ENCODE assay signal across 16 cellular contexts in the genomic region with DNA sequence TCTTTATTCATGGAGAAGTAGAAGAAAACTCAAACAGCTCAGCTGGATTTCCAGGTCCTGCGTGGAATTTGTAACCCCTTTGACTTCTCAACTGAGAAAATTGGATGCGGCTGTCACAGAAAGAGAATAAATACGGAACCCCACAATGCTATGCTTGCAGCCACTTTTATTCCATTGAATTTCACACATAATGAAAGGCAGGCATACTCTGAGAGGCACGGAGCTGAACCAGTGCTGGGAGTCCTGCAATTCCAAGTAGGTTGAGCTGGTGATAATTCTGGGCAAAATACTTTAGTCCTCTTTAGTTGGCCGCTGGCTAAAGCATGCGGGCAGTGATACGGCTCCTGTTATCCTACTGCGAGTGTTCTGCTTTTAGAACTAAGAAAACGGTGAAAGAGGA. TPM values are rescaled to one million over a fixed set of nuclear protein-coding genes. Genes with fewer than 3 reads are reported as not detected.
A peak's percentile ranks its signal among the peaks of the same experiment; 100 is the strongest.
DNase-seq lines count a peak whose midpoint lies in the region; ATAC-seq and TF ChIP-seq lines count a peak whose summit lies in the region.
"Had no signal": no experiment of that assay in that cellular context is flagged by ENCODE, and none has a peak within 500 bp of the region (broad histone marks: within the 10 kb centered on the region; RNA-seq: fewer than 3 reads in every experiment).

No MANE protein-coding gene starts in this region.

- H2BK15ac ChIP-seq in neuronal stem cell (ENCODE audit: low read length), result no peak overlapping the region

- H4K20me1 ChIP-seq in SK-N-SH (ENCODE audit: insufficient read depth) (peaks cover 12% of the 10 kb centered on the region; the same call in 1 of the 2 replicates), fibroblast of lung (ENCODE audit: control insufficient read depth, extremely low read depth, insufficient read depth, low read length) (no peaks in the 10 kb centered on the region)
- H4K20me1 ChIP-seq: BLaER1 had no signal

- no peak overlapping the region for H4K91ac ChIP-seq in neuronal stem cell (ENCODE audit: low read depth, low read length, poor library complexity)

- no peak overlapping the region for H2AFZ ChIP-seq in SK-N-SH (ENCODE audit: low read depth)
- no peak overlapping the region for H2AFZ ChIP-seq in fibroblast of lung (ENCODE audit: low read length)
- no peak overlapping the region for H2AFZ ChIP-seq in neuronal stem cell (ENCODE audit: low read length)

- no peak for TF ChIP-seq EP300 in SK-N-SH (IDR thresholded peaks at IDR 0.05; ENCODE audit: borderline replicate concordance in 1 of 2, low read depth in 1 of 2, low read length in 1 of 2)

- H2BK12ac ChIP-seq in neuronal stem cell (ENCODE audit: low read length), result no peak overlapping the region

- no peak for ATAC-seq in HG03460 (IDR thresholded peaks at IDR 0.05; ENCODE audit: unreplicated experiment)
- ATAC-seq: naive thymus-derived CD8-positive, alpha-beta T cell had no signal

- H3K14ac ChIP-seq in neuronal stem cell (ENCODE audit: low read length), result no peak overlapping the region

- peaks cover 4% of the 10 kb centered on the region for H3K79me1 ChIP-seq in neuronal stem cell (ENCODE audit: low read depth, low read length)

- H3K9me3 ChIP-seq in SK-N-SH, result no peaks in the 10 kb centered on the region
- H3K9me3 ChIP-seq in fibroblast of lung (ENCODE audit: control insufficient read depth, insufficient read depth, low read depth, low read length), result no peaks in the 10 kb centered on the region
- H3K9me3 ChIP-seq in neuronal stem cell (replicated peaks in 1 of 2; ENCODE audit: control insufficient read depth in 2 of 2, insufficient read depth in 1 of 2, low read depth in 1 of 2, low read length in 2 of 2), result no peaks in the 10 kb centered on the region
- no peaks in the 10 kb centered on the region for H3K9me3 ChIP-seq in BE2C
- H3K9me3 ChIP-seq: BLaER1, left lung had no signal

- H3K36me3 ChIP-seq in SK-N-SH (replicated peaks in 1 of 2; ENCODE audit: control insufficient read depth in 1 of 2, insufficient read depth in 2 of 2, low read length in 1 of 2) (no peaks in the 10 kb centered on the region), fibroblast of lung (ENCODE audit: control insufficient read depth, insufficient read depth, low read length) (no peaks in the 10 kb centered on the region), neuronal stem cell (replicated peaks in 1 of 2; ENCODE audit: control insufficient read depth in 2 of 2, insufficient read depth in 2 of 2, low read length in 2 of 2) (peaks cover 0 to 2% of the 10 kb centered on the region in 2 donors), BE2C (no peaks in the 10 kb centered on the region)
- H3K36me3 ChIP-seq: BLaER1, left lung had no signal

- H3K79me2 ChIP-seq in SK-N-SH (ENCODE audit: insufficient read depth), result peaks cover 96% of the 10 kb centered on the region
- H3K79me2 ChIP-seq in fibroblast of lung (ENCODE audit: control insufficient read depth, insufficient read depth, low read length), result peaks cover 74% of the 10 kb centered on the region

- H3K18ac ChIP-seq in neuronal stem cell (ENCODE audit: low read length), result no peak overlapping the region

- TF ChIP-seq RAD21 in SK-N-SH (IDR thresholded peaks at IDR 0.05; ENCODE audit: low read length), result no peak

- no peaks in the 10 kb centered on the region for H3K27me3 ChIP-seq in SK-N-SH (ENCODE audit: insufficient read depth)
- no peaks in the 10 kb centered on the region for H3K27me3 ChIP-seq in fibroblast of lung (ENCODE audit: control insufficient read depth, insufficient read depth, low read length)
- H3K27me3 ChIP-seq in neuronal stem cell (ENCODE audit: control insufficient read depth in 3 of 3, insufficient read depth in 3 of 3, low read depth in 1 of 3, low read length in 3 of 3), result peaks cover 0 to 80% (median 0%) of the 10 kb centered on the region in 3 experiments
- H3K27me3 ChIP-seq in BE2C, result no peaks in the 10 kb centered on the region
- H3K27me3 ChIP-seq: BLaER1, left lung had no signal

- no peak overlapping the region for H3K23ac ChIP-seq in neuronal stem cell (ENCODE audit: low read depth, low read length, poor library complexity)

- peaks cover 0 to 31% of the 10 kb centered on the region in 2 experiments; a peak in 3 of 4 replicates for H3K4me1 ChIP-seq in SK-N-SH (ENCODE audit: control insufficient read depth in 1 of 2, insufficient read depth in 2 of 2, low read depth in 1 of 2, low read length in 1 of 2)
- peaks cover 7% of the 10 kb centered on the region for H3K4me1 ChIP-seq in fibroblast of lung (ENCODE audit: control insufficient read depth, extremely low read depth, insufficient read depth, low read length)
- peaks cover 7 to 14% of the 10 kb centered on the region in 2 donors for H3K4me1 ChIP-seq in neuronal stem cell (ENCODE audit: control insufficient read depth in 2 of 2, insufficient read depth in 1 of 2, low read depth in 1 of 2, low read length in 2 of 2)
- no peaks in the 10 kb centered on the region for H3K4me1 ChIP-seq in BE2C

- H3K4me3 ChIP-seq in SK-N-SH (ENCODE audit: low read depth in 2 of 2, low read length in 1 of 2) (no peak overlapping the region), fibroblast of lung (replicated peaks in 1 of 4; ENCODE audit: control extremely low read depth in 1 of 4, insufficient read depth in 1 of 4, low read depth in 3 of 4, low read length in 4 of 4) (peak overlapping the region in 2 of 4 experiments; percentile 35 to 42), neuronal stem cell (ENCODE audit: low read length in 2 of 2) (no peak overlapping the region), BE2C (ENCODE audit: low read depth, low read length) (no peak overlapping the region)
- H3K4me3 ChIP-seq: BLaER1, left lung had no signal

- DNase-seq in AG08395 (ENCODE audit: low spot score) (peak; percentile 43), SK-N-SH (no peak), fibroblast of lung (ENCODE audit: low read depth in 2 of 2) (peak in 1 of 2 donors; percentile 38), neuronal stem cell (ENCODE audit: low spot score) (no peak), inferior parietal cortex (ENCODE audit: extremely low spot score) (no peak), BE2C (no peak), cerebellar cortex (ENCODE audit: low spot score) (no peak)
- DNase-seq: activated gamma-delta T cell; DMS153; left lung; naive thymus-derived CD8-positive, alpha-beta T cell; NCI-H2227 treated with DMSO at 0.1 percent for 48 hours; small intestine; stimulated activated naive CD4-positive, alpha-beta T cell had no signal

- peaks cover 9% of the 10 kb centered on the region for H3F3A ChIP-seq in SK-N-SH (replicated peaks; ENCODE audit: insufficient read depth)

- H2BK120ac ChIP-seq in neuronal stem cell (ENCODE audit: low read depth, low read length), result no peak overlapping the region

- H3K9ac ChIP-seq in SK-N-SH (peak overlapping the region; percentile 3; the same call in 1 of the 2 replicates), fibroblast of lung (ENCODE audit: insufficient read depth, low read length) (no peak overlapping the region), neuronal stem cell (ENCODE audit: low read depth, low read length, poor library complexity) (no peak overlapping the region)
- H3K9ac ChIP-seq: BLaER1 had no signal

- H3K9me2 ChIP-seq in SK-N-SH, result no peaks in the 10 kb centered on the region

- TF ChIP-seq CTCF in SK-N-SH (IDR thresholded peaks at IDR 0.05) (no peak), fibroblast of lung (conservative IDR thresholded peaks at IDR 0.05 in 1 of 2, IDR thresholded peaks at IDR 0.05 in 1 of 2; ENCODE audit: low read depth in 1 of 2, low read length in 2 of 2) (no peak), BE2C (IDR thresholded peaks at IDR 0.05; ENCODE audit: low read depth, low read length) (no peak)

- H3K27ac ChIP-seq in SK-N-SH (ENCODE audit: low read depth in 2 of 2, low read length in 1 of 2), result peak overlapping the region; percentile 70 to 72; a peak in 3 of 4 replicates
- peak overlapping the region; percentile 32 for H3K27ac ChIP-seq in fibroblast of lung (ENCODE audit: insufficient read depth, low read length)
- peak overlapping the region; percentile 39 for H3K27ac ChIP-seq in neuronal stem cell (replicated peaks; ENCODE audit: low read length)
- H3K27ac ChIP-seq: BLaER1, left lung had no signal

- POLR2A ChIA-PET in SK-N-SH (lab: Yijun Ruan, JAX), result no interaction called here

- no peak overlapping the region for H3K4ac ChIP-seq in neuronal stem cell (ENCODE audit: low read length)

- WGBS in SK-N-SH (ENCODE audit: low lambda C conversion rate), result 93% methylated on average over 9 of the region's 9 CpGs
- no CpG with 5 or more reads among the region's 9 CpGs for WGBS in neuronal stem cell (ENCODE audit: extremely low coverage in 2 of 2, insufficient read length in 2 of 2, insufficient replicate concordance in 1 of 2), 2 donors

- H2BK5ac ChIP-seq in neuronal stem cell (ENCODE audit: low read length), result no peak overlapping the region

- CTCF ChIA-PET in SK-N-SH (lab: Yijun Ruan, JAX), result interaction anchor here (1.1 to 1.7 kb wide), 4 partner anchors 18 to 494 kb away, joined by 3 to 7 read pairs (median 5); no protein-coding TSS in a partner anchor

- H4K8ac ChIP-seq in neuronal stem cell (ENCODE audit: low read depth, low read length), result no peak overlapping the region

- H3K4me2 ChIP-seq in SK-N-SH (peak overlapping the region; percentile 58), fibroblast of lung (ENCODE audit: extremely low read depth, insufficient read depth, low read length) (peak overlapping the region; percentile 64), neuronal stem cell (ENCODE audit: insufficient read depth, low read length, poor library complexity, severe bottlenecking) (no peak overlapping the region)
- H3K4me2 ChIP-seq: BLaER1 had no signal

- no peak overlapping the region for H2AK5ac ChIP-seq in neuronal stem cell (ENCODE audit: low read depth, low read length)

TF ChIP-seq in SK-N-SH, 30 proteins besides CTCF, POLR2A, EP300 and RAD21 (continues in another document):
- no peak for TF ChIP-seq FOXJ3 (CRISPR knock-in tag; IDR thresholded peaks at IDR 0.05)

RNA-seq across cellular contexts. Expression of a gene that starts 16.8 kb away (rescaled TPM):
- polyA plus RNA-seq in SK-N-SH (2012; rRNA removed), result 29.3 and 29.4 TPM in 2 replicates
- polyA plus RNA-seq in SK-N-SH (2012; cell fraction: cytosol; rRNA removed), result 16.5 and 26.4 TPM in 2 replicates
- 30.1 and 32.1 TPM in 2 replicates for polyA plus RNA-seq in SK-N-SH (2012; cell fraction: nucleus; rRNA removed)
- total RNA-seq in fibroblast of lung, result 40.3 and 105 TPM in 2 replicates
- 46.9 and 86.1 TPM in 2 replicates for polyA plus RNA-seq in fibroblast of lung
- 61.7 and 116 TPM in 2 replicates for polyA plus RNA-seq in fibroblast of lung (2012)
- polyA minus RNA-seq in fibroblast of lung (ENCODE audit: low replicate concordance), result 62.7 and 175 TPM in 2 replicates
- 74.9 TPM for polyA plus RNA-seq in neuronal stem cell (2013, experiment 1 of 2)
- polyA plus RNA-seq in neuronal stem cell (2013, experiment 2 of 2), result 74.2 TPM
- 0.88 TPM for polyA plus RNA-seq in BE2C (2012; ENCODE audit: insufficient read depth, insufficient read length, low read depth)
- total RNA-seq: naive thymus-derived CD8-positive, alpha-beta T cell had no signal
- polyA plus RNA-seq: naive thymus-derived CD8-positive, alpha-beta T cell had no signal

RNA-seq across cellular contexts. Expression of a gene that starts 17.8 kb away (rescaled TPM):
- polyA plus RNA-seq in SK-N-SH (2012; rRNA removed) (11.3 and 12.8 TPM in 2 replicates), fibroblast of lung (2.6 and 3.7 TPM in 2 replicates)
- 4.3 and 9.3 TPM in 2 replicates for polyA plus RNA-seq in SK-N-SH (2012; cell fraction: cytosol; rRNA removed)
- 4.7 and 7.0 TPM in 2 replicates for polyA plus RNA-seq in SK-N-SH (2012; cell fraction: nucleus; rRNA removed)
- total RNA-seq in fibroblast of lung, result 6.4 TPM in 2 replicates
- polyA plus RNA-seq in fibroblast of lung (2012), result 3.0 and 4.7 TPM in 2 replicates
- 5.9 and 6.7 TPM in 2 replicates for polyA minus RNA-seq in fibroblast of lung (ENCODE audit: low replicate concordance)
- 34.2 TPM for polyA plus RNA-seq in neuronal stem cell (2013, experiment 1 of 2)
- 33.4 TPM for polyA plus RNA-seq in neuronal stem cell (2013, experiment 2 of 2)
- 51.2 TPM for polyA plus RNA-seq in BE2C (2012; ENCODE audit: insufficient read depth, insufficient read length, low read depth)
